13 cellular contexts compared by ENCODE assay signal in genomic region chr19:42202290-42202867, GRCh38. TPM values are rescaled to one million over a fixed set of nuclear protein-coding genes. Genes with fewer than 3 reads are reported as not detected.
DNase-seq lines count a peak whose midpoint lies in the region; ATAC-seq, FAIRE-seq and TF ChIP-seq lines count a peak whose summit lies in the region.
"Had no signal": no experiment of that assay in that cellular context is flagged by ENCODE, and none has a peak within 500 bp of the region (broad histone marks: within the 10 kb centered on the region; RNA-seq: fewer than 3 reads in every experiment).

No MANE protein-coding gene starts in this region.

- H3K4me1 ChIP-seq in liver (ENCODE audit: control insufficient read depth in 4 of 4, insufficient read depth in 4 of 4, low read length in 3 of 4) (peaks cover 0 to 10% (median 0%) of the 10 kb centered on the region in 4 donors), HepG2 (ENCODE audit: insufficient read depth, low read length) (no peaks in the 10 kb centered on the region)
- H3K4me1 ChIP-seq: prostate gland had no signal

- H3K9ac ChIP-seq in liver (ENCODE audit: low read depth in 1 of 2, low read length in 2 of 2) (no peak overlapping the region), HepG2 (ENCODE audit: insufficient read depth, low read depth, low read length) (no peak overlapping the region)

- peaks cover 100% of the 10 kb centered on the region for H3K36me3 Mint-ChIP-seq in activated T-helper 17 cell treated with anti-CD3 and anti-CD28 coated beads, Interleukin-2, amount 50 U/mL, for 72 hours (ENCODE audit: low read depth)
- peaks cover 13 to 31% of the 10 kb centered on the region in 2 donors for H3K36me3 Mint-ChIP-seq in naive B cell

- H3K4me3 ChIP-seq in liver (ENCODE audit: low read depth in 1 of 3, low read length in 3 of 3) (no peak overlapping the region), HepG2 (replicated peaks in 1 of 3; ENCODE audit: insufficient read depth in 1 of 3, low read depth in 2 of 3, low read length in 3 of 3) (no peak overlapping the region)
- H3K4me3 ChIP-seq: prostate gland had no signal

- peaks cover 13% of the 10 kb centered on the region for H3K79me2 ChIP-seq in HepG2 (ENCODE audit: insufficient read depth, low read length)

- 78% methylated on average over 4 of the region's 4 CpGs for WGBS in liver
- WGBS in HepG2 (ENCODE audit: low lambda C conversion rate) = 95% methylated on average over 4 of the region's 4 CpGs

- H3K4me1 Mint-ChIP-seq in activated T-helper 17 cell treated with anti-CD3 and anti-CD28 coated beads, Interleukin-2, amount 50 U/mL, for 72 hours = peaks cover 55% of the 10 kb centered on the region
- H3K4me1 Mint-ChIP-seq in naive B cell = peaks cover 69 to 82% (median 81%) of the 10 kb centered on the region in 3 donors

- TF ChIP-seq POLR2A in HepG2 (IDR thresholded peaks at IDR 0.05; ENCODE audit: insufficient read depth in 1 of 2, low read depth in 2 of 2, low read length in 2 of 2) = no peak

- DNase-seq in HepG2 (ENCODE audit: low spot score) = no peak
- no peak for DNase-seq in naive B cell
- DNase-seq in NCI-H2227 (lab: John Stamatoyannopoulos, UW; ENCODE audit: unreplicated experiment) = no peak
- no peak for DNase-seq in epidermal melanocyte (ENCODE audit: insufficient read length, low spot score)
- DNase-seq in retina = no peak
- no peak for DNase-seq in NCI-H2171 (lab: John Stamatoyannopoulos, UW)
- DNase-seq: cortex of kidney, foreskin melanocyte, PC-3 had no signal

- CTCF ChIA-PET in HepG2 (lab: Yijun Ruan, JAX; ENCODE audit: low intra/inter-chr PET ratio, low total read pairs) = no interaction called here

- in situ Hi-C loops in HepG2 (cut with HindIII; ENCODE audit: extremely low pct_ligation_motif_present, low pct_unique_long_range_greater_than_20kb) = no loop called here

- no peak for FAIRE-seq in HepG2 (lab: Jason Lieb, UNC)

- no TSS peak for BruUV-seq in HepG2 (replicated peaks; lab: Mats Ljungman, UMichigan)

- H3K27ac Mint-ChIP-seq in activated T-helper 17 cell treated with anti-CD3 and anti-CD28 coated beads, Interleukin-2, amount 50 U/mL, for 72 hours = peak overlapping the region; percentile 85
- H3K27ac Mint-ChIP-seq in naive B cell = peak overlapping the region; percentile 92 to 100 (median 98)

- H3K27ac ChIP-seq in liver (ENCODE audit: low read depth in 1 of 2, low read length in 2 of 2) (peak overlapping the region; percentile 22 to 58), HepG2 (ENCODE audit: extremely low read length, insufficient read depth, low read length) (no peak overlapping the region)
- H3K27ac ChIP-seq: C4-2B, prostate gland had no signal

- POLR2A ChIA-PET in HepG2 (lab: Yijun Ruan, JAX) = no interaction called here

- H4K20me1 ChIP-seq in HepG2 (ENCODE audit: insufficient read depth, low read length) = peaks cover 23% of the 10 kb centered on the region; the same call in 1 of the 2 replicates

- TF ChIP-seq CTCF in liver (IDR thresholded peaks at IDR 0.05; ENCODE audit: low read depth, low read length, missing input control) (no peak), HepG2 (CRISPR knock-in tag; IDR thresholded peaks at IDR 0.05) (no peak)

- H3K9me3 Mint-ChIP-seq in activated T-helper 17 cell treated with anti-CD3 and anti-CD28 coated beads, Interleukin-2, amount 50 U/mL, for 72 hours = no peaks in the 10 kb centered on the region
- H3K9me3 Mint-ChIP-seq in naive B cell = no peaks in the 10 kb centered on the region

- H3K9me3 ChIP-seq in liver (ENCODE audit: control insufficient read depth in 4 of 4, low read length in 3 of 4) (no peaks in the 10 kb centered on the region), HepG2 (ENCODE audit: low read length) (no peaks in the 10 kb centered on the region)
- H3K9me3 ChIP-seq: prostate gland had no signal

- intact Hi-C loops in HepG2 (cut with micrococcal nuclease; ENCODE audit: unreplicated experiment) = no loop called here

- H3K4me2 ChIP-seq in HepG2 (ENCODE audit: low read depth, low read length) = no peak overlapping the region

- H2AFZ ChIP-seq in HepG2 (ENCODE audit: low read length) = no peak overlapping the region

- H3K27me3 ChIP-seq in liver (ENCODE audit: control insufficient read depth in 4 of 4, insufficient read depth in 4 of 4, low read length in 3 of 4) = no peaks in the 10 kb centered on the region
- no peaks in the 10 kb centered on the region; a peak in 1 of 5 replicates for H3K27me3 ChIP-seq in HepG2 (ENCODE audit: control insufficient read depth in 1 of 2, insufficient read depth in 2 of 2, low read length in 2 of 2)

- H3K27me3 Mint-ChIP-seq in activated T-helper 17 cell treated with anti-CD3 and anti-CD28 coated beads, Interleukin-2, amount 50 U/mL, for 72 hours = no peaks in the 10 kb centered on the region
- no peaks in the 10 kb centered on the region for H3K27me3 Mint-ChIP-seq in naive B cell

- H3K4me3 Mint-ChIP-seq in activated T-helper 17 cell treated with anti-CD3 and anti-CD28 coated beads, Interleukin-2, amount 50 U/mL, for 72 hours = peak overlapping the region; percentile 75
- H3K4me3 Mint-ChIP-seq in naive B cell = peak overlapping the region; percentile 64 to 92 (median 87)

- ATAC-seq in HepG2 (no peak), naive B cell (ENCODE audit: low read depth in 2 of 2) (no peak)
- no peak for ATAC-seq in activated T-helper 17 cell treated with anti-CD3 and anti-CD28 coated beads, Interleukin-2, amount 50 U/mL, for 72 hours (replicated peaks)
- ATAC-seq: PC-3 had no signal

- TF ChIP-seq EP300 in HepG2 (IDR thresholded peaks at IDR 0.05; ENCODE audit: low read depth in 2 of 2, low read length in 2 of 2) = no peak
- no peak for TF ChIP-seq EP300 in HepG2 (CRISPR knock-in tag; IDR thresholded peaks at IDR 0.05; ENCODE audit: borderline replicate concordance)

- TF ChIP-seq RAD21 in liver (IDR thresholded peaks at IDR 0.05) (no peak), HepG2 (CRISPR knock-in tag; IDR thresholded peaks at IDR 0.05) (no peak)

- H3K36me3 ChIP-seq in liver (ENCODE audit: control insufficient read depth in 4 of 4, insufficient read depth in 3 of 4, low read depth in 1 of 4, low read length in 3 of 4) = peaks cover 15 to 63% (median 50%) of the 10 kb centered on the region in 4 donors
- H3K36me3 ChIP-seq in HepG2 (replicated peaks in 1 of 2; ENCODE audit: control insufficient read depth in 1 of 2, insufficient read depth in 2 of 2, low read length in 2 of 2) = peaks cover 43 to 79% of the 10 kb centered on the region in 2 experiments

RNA-seq across cellular contexts. Expression of gene DEDD2, which starts 15.1 kb away (rescaled TPM):
- total RNA-seq in liver = 10 to 100 TPM; 18.7 to 47.1 TPM
- 10 to 100 TPM in 1 of 2 donors, 1 to 10 TPM in 1; 9.6 to 14.0 TPM for polyA plus RNA-seq in liver
- 14.7 and 19.2 TPM in 2 replicates for total RNA-seq in HepG2 (2016; rRNA removed; fragmentation: Illumina TruSeq; extraction: Trizol)
- total RNA-seq in HepG2 (2016; cell fraction: cytosol; rRNA removed; fragmentation: Illumina TruSeq; extraction: Trizol; ENCODE audit: low read depth) = 9.6 and 10.0 TPM in 2 replicates
- 16.1 and 18.5 TPM in 2 replicates for total RNA-seq in HepG2 (2016; cell fraction: insoluble cytoplasmic fraction; rRNA removed; fragmentation: Illumina TruSeq; extraction: Trizol)
- total RNA-seq in HepG2 (2016; cell fraction: membrane; rRNA removed; fragmentation: Illumina TruSeq; extraction: Trizol) = 27.2 and 29.6 TPM in 2 replicates
- 6.8 and 8.3 TPM in 2 replicates for total RNA-seq in HepG2 (2016; cell fraction: nucleus; rRNA removed; fragmentation: Illumina TruSeq; extraction: Trizol)
- 24.7 and 26.1 TPM in 2 replicates for polyA plus RNA-seq in HepG2 (2011; rRNA removed)
- 25.5 and 32.8 TPM in 2 replicates for polyA plus RNA-seq in HepG2 (2011; cell fraction: cytosol; rRNA removed)
- polyA plus RNA-seq in HepG2 (2011; cell fraction: nucleus; rRNA removed) = 26.7 and 26.8 TPM in 2 replicates
- polyA plus RNA-seq in HepG2 (2012) = 11.1 and 19.5 TPM in 2 replicates
- 10.7 and 11.1 TPM in 2 replicates for polyA plus RNA-seq in HepG2 (2016; cell fraction: cytosol; fragmentation: Illumina TruSeq; extraction: Trizol; ENCODE audit: low read depth)
- 19.2 and 19.5 TPM in 2 replicates for polyA plus RNA-seq in HepG2 (2016; cell fraction: insoluble cytoplasmic fraction; fragmentation: Illumina TruSeq; extraction: Trizol; ENCODE audit: low read depth)
- polyA plus RNA-seq in HepG2 (2016; cell fraction: membrane; fragmentation: Illumina TruSeq; extraction: Trizol; ENCODE audit: low read depth) = 23.2 and 25.7 TPM in 2 replicates
- 16.9 and 21.4 TPM in 2 replicates for polyA plus RNA-seq in HepG2 (2016; cell fraction: nucleus; fragmentation: Illumina TruSeq; extraction: Trizol; ENCODE audit: insufficient read depth, low read depth)
- polyA minus RNA-seq in HepG2 (2011; rRNA and poly(A)+ RNA removed; ENCODE audit: low replicate concordance) = 15.6 and 26.0 TPM in 2 replicates
- 6.8 and 8.3 TPM in 2 replicates for polyA minus RNA-seq in HepG2 (2011; cell fraction: cytosol; rRNA and poly(A)+ RNA removed)
- 5.0 and 7.2 TPM in 2 replicates for polyA minus RNA-seq in HepG2 (2011; cell fraction: nucleus; rRNA and poly(A)+ RNA removed)
- 10 to 100 TPM; 37.4 to 45.7 TPM for total RNA-seq in activated T-helper 17 cell treated with anti-CD3 and anti-CD28 coated beads, Interleukin-2, amount 50 U/mL, for 72 hours
- polyA plus RNA-seq in naive B cell (ENCODE audit: low read depth in 6 of 6) = 100 to 1,000 TPM; 127 to 150 (median 140) TPM

RNA-seq across cellular contexts. Expression of gene ZNF526, which starts 17.7 kb away (rescaled TPM):
- total RNA-seq in liver = 1 to 10 TPM; 4.9 to 8.8 TPM
- polyA plus RNA-seq in liver = 1 to 10 TPM; 1.7 to 2.6 TPM
- total RNA-seq in HepG2 (2016; rRNA removed; fragmentation: Illumina TruSeq; extraction: Trizol) = 8.4 and 8.5 TPM in 2 replicates
- 3.2 and 4.1 TPM in 2 replicates for total RNA-seq in HepG2 (2016; cell fraction: cytosol; rRNA removed; fragmentation: Illumina TruSeq; extraction: Trizol; ENCODE audit: low read depth)
- 7.8 and 8.2 TPM in 2 replicates for total RNA-seq in HepG2 (2016; cell fraction: insoluble cytoplasmic fraction; rRNA removed; fragmentation: Illumina TruSeq; extraction: Trizol)
- 7.8 and 8.0 TPM in 2 replicates for total RNA-seq in HepG2 (2016; cell fraction: membrane; rRNA removed; fragmentation: Illumina TruSeq; extraction: Trizol)
- total RNA-seq in HepG2 (2016; cell fraction: nucleus; rRNA removed; fragmentation: Illumina TruSeq; extraction: Trizol) = 5.4 and 6.6 TPM in 2 replicates
- polyA plus RNA-seq in HepG2 (2011; rRNA removed) = 3.3 and 4.3 TPM in 2 replicates
- 1.6 and 1.7 TPM in 2 replicates for polyA plus RNA-seq in HepG2 (2011; cell fraction: cytosol; rRNA removed)
- polyA plus RNA-seq in HepG2 (2011; cell fraction: nucleus; rRNA removed) = 6.8 and 7.0 TPM in 2 replicates
- 4.9 and 5.8 TPM in 2 replicates for polyA plus RNA-seq in HepG2 (2012)
- 0.61 and 0.84 TPM in 2 replicates for polyA plus RNA-seq in HepG2 (2016; cell fraction: cytosol; fragmentation: Illumina TruSeq; extraction: Trizol; ENCODE audit: low read depth)
- 3.0 and 6.6 TPM in 2 replicates for polyA plus RNA-seq in HepG2 (2016; cell fraction: insoluble cytoplasmic fraction; fragmentation: Illumina TruSeq; extraction: Trizol; ENCODE audit: low read depth)
- 1.2 and 1.8 TPM in 2 replicates for polyA plus RNA-seq in HepG2 (2016; cell fraction: membrane; fragmentation: Illumina TruSeq; extraction: Trizol; ENCODE audit: low read depth)
- 4.9 and 6.7 TPM in 2 replicates for polyA plus RNA-seq in HepG2 (2016; cell fraction: nucleus; fragmentation: Illumina TruSeq; extraction: Trizol; ENCODE audit: insufficient read depth, low read depth)
- polyA minus RNA-seq in HepG2 (2011; rRNA and poly(A)+ RNA removed; ENCODE audit: low replicate concordance) = 12.7 and 19.4 TPM in 2 replicates
- 2.9 and 4.0 TPM in 2 replicates for polyA minus RNA-seq in HepG2 (2011; cell fraction: cytosol; rRNA and poly(A)+ RNA removed)
- polyA minus RNA-seq in HepG2 (2011; cell fraction: nucleus; rRNA and poly(A)+ RNA removed) = 8.8 and 9.3 TPM in 2 replicates
- 10 to 100 TPM; 17.2 to 18.0 TPM for total RNA-seq in activated T-helper 17 cell treated with anti-CD3 and anti-CD28 coated beads, Interleukin-2, amount 50 U/mL, for 72 hours
- polyA plus RNA-seq in naive B cell (ENCODE audit: low read depth in 6 of 6) = 1 to 10 TPM in 5 of 6 donors, not detected in 1; 4.0 to 8.6 (median 5.1) TPM

RNA-seq across cellular contexts. Expression of gene GSK3A, which starts 40.0 kb away (rescaled TPM):
- 10 to 100 TPM; 12.5 to 13.5 TPM for total RNA-seq in liver
- polyA plus RNA-seq in liver = 10 to 100 TPM in 1 of 2 donors, 1 to 10 TPM in 1; 5.9 to 23.1 TPM
- 14.8 and 16.9 TPM in 2 replicates for total RNA-seq in HepG2 (2016; rRNA removed; fragmentation: Illumina TruSeq; extraction: Trizol)
- total RNA-seq in HepG2 (2016; cell fraction: cytosol; rRNA removed; fragmentation: Illumina TruSeq; extraction: Trizol; ENCODE audit: low read depth) = 16.1 and 22.9 TPM in 2 replicates
- total RNA-seq in HepG2 (2016; cell fraction: insoluble cytoplasmic fraction; rRNA removed; fragmentation: Illumina TruSeq; extraction: Trizol) = 11.4 and 17.4 TPM in 2 replicates
- 31.4 and 34.4 TPM in 2 replicates for total RNA-seq in HepG2 (2016; cell fraction: membrane; rRNA removed; fragmentation: Illumina TruSeq; extraction: Trizol)
- total RNA-seq in HepG2 (2016; cell fraction: nucleus; rRNA removed; fragmentation: Illumina TruSeq; extraction: Trizol) = 9.7 and 11.2 TPM in 2 replicates
- polyA plus RNA-seq in HepG2 (2011; rRNA removed) = 52.5 and 56.5 TPM in 2 replicates
- 33.8 and 36.7 TPM in 2 replicates for polyA plus RNA-seq in HepG2 (2011; cell fraction: cytosol; rRNA removed)
- 33.5 and 34.5 TPM in 2 replicates for polyA plus RNA-seq in HepG2 (2011; cell fraction: nucleus; rRNA removed)
- polyA plus RNA-seq in HepG2 (2012) = 25.2 and 25.7 TPM in 2 replicates
- 41.6 and 46.1 TPM in 2 replicates for polyA plus RNA-seq in HepG2 (2016; cell fraction: cytosol; fragmentation: Illumina TruSeq; extraction: Trizol; ENCODE audit: low read depth)
- 45.9 and 55.0 TPM in 2 replicates for polyA plus RNA-seq in HepG2 (2016; cell fraction: insoluble cytoplasmic fraction; fragmentation: Illumina TruSeq; extraction: Trizol; ENCODE audit: low read depth)
- 67.9 and 73.5 TPM in 2 replicates for polyA plus RNA-seq in HepG2 (2016; cell fraction: membrane; fragmentation: Illumina TruSeq; extraction: Trizol; ENCODE audit: low read depth)
- polyA plus RNA-seq in HepG2 (2016; cell fraction: nucleus; fragmentation: Illumina TruSeq; extraction: Trizol; ENCODE audit: insufficient read depth, low read depth) = 44.2 and 47.7 TPM in 2 replicates
- 34.3 and 51.6 TPM in 2 replicates for polyA minus RNA-seq in HepG2 (2011; rRNA and poly(A)+ RNA removed; ENCODE audit: low replicate concordance)
- 9.1 and 14.1 TPM in 2 replicates for polyA minus RNA-seq in HepG2 (2011; cell fraction: cytosol; rRNA and poly(A)+ RNA removed)
- polyA minus RNA-seq in HepG2 (2011; cell fraction: nucleus; rRNA and poly(A)+ RNA removed) = 5.2 and 6.8 TPM in 2 replicates
- total RNA-seq in activated T-helper 17 cell treated with anti-CD3 and anti-CD28 coated beads, Interleukin-2, amount 50 U/mL, for 72 hours = 10 to 100 TPM; 30.3 to 47.2 TPM
- 10 to 100 TPM; 11.7 to 30.9 (median 18.3) TPM for polyA plus RNA-seq in naive B cell (ENCODE audit: low read depth in 6 of 6)

RNA-seq across cellular contexts. Expression of gene ERF, which starts 52.5 kb away (rescaled TPM):
- total RNA-seq in liver = 10 to 100 TPM in 1 of 2 donors, 1 to 10 TPM in 1; 8.7 to 17.1 TPM
- 10 to 100 TPM; 10.4 to 21.0 TPM for polyA plus RNA-seq in liver
- total RNA-seq in HepG2 (2016; rRNA removed; fragmentation: Illumina TruSeq; extraction: Trizol) = 43.2 and 67.1 TPM in 2 replicates
- total RNA-seq in HepG2 (2016; cell fraction: cytosol; rRNA removed; fragmentation: Illumina TruSeq; extraction: Trizol; ENCODE audit: low read depth) = 54.9 and 66.8 TPM in 2 replicates
- 35.3 and 68.2 TPM in 2 replicates for total RNA-seq in HepG2 (2016; cell fraction: insoluble cytoplasmic fraction; rRNA removed; fragmentation: Illumina TruSeq; extraction: Trizol)
- total RNA-seq in HepG2 (2016; cell fraction: membrane; rRNA removed; fragmentation: Illumina TruSeq; extraction: Trizol) = 104 and 115 TPM in 2 replicates
- 31.2 and 38.3 TPM in 2 replicates for total RNA-seq in HepG2 (2016; cell fraction: nucleus; rRNA removed; fragmentation: Illumina TruSeq; extraction: Trizol)
- polyA plus RNA-seq in HepG2 (2011; rRNA removed) = 62.5 and 69.9 TPM in 2 replicates
- polyA plus RNA-seq in HepG2 (2011; cell fraction: cytosol; rRNA removed) = 36.9 and 45.9 TPM in 2 replicates
- polyA plus RNA-seq in HepG2 (2011; cell fraction: nucleus; rRNA removed) = 109 and 170 TPM in 2 replicates
- 38.4 and 44.3 TPM in 2 replicates for polyA plus RNA-seq in HepG2 (2012)
- polyA plus RNA-seq in HepG2 (2016; cell fraction: cytosol; fragmentation: Illumina TruSeq; extraction: Trizol; ENCODE audit: low read depth) = 30.4 TPM in 2 replicates
- polyA plus RNA-seq in HepG2 (2016; cell fraction: insoluble cytoplasmic fraction; fragmentation: Illumina TruSeq; extraction: Trizol; ENCODE audit: low read depth) = 56.4 and 79.4 TPM in 2 replicates
- 55.2 and 69.1 TPM in 2 replicates for polyA plus RNA-seq in HepG2 (2016; cell fraction: membrane; fragmentation: Illumina TruSeq; extraction: Trizol; ENCODE audit: low read depth)
- 77.4 and 89.7 TPM in 2 replicates for polyA plus RNA-seq in HepG2 (2016; cell fraction: nucleus; fragmentation: Illumina TruSeq; extraction: Trizol; ENCODE audit: insufficient read depth, low read depth)
- polyA minus RNA-seq in HepG2 (2011; rRNA and poly(A)+ RNA removed; ENCODE audit: low replicate concordance) = 39.2 and 85.5 TPM in 2 replicates
- polyA minus RNA-seq in HepG2 (2011; cell fraction: cytosol; rRNA and poly(A)+ RNA removed) = 38.3 and 50.2 TPM in 2 replicates
- polyA minus RNA-seq in HepG2 (2011; cell fraction: nucleus; rRNA and poly(A)+ RNA removed) = 40.9 and 56.5 TPM in 2 replicates
- total RNA-seq in activated T-helper 17 cell treated with anti-CD3 and anti-CD28 coated beads, Interleukin-2, amount 50 U/mL, for 72 hours = 10 to 100 TPM; 44.8 to 49.7 TPM
- polyA plus RNA-seq in naive B cell (ENCODE audit: low read depth in 6 of 6) = 1 to 10 TPM in 5 of 6 donors, under 1 TPM in 1; 0.68 to 8.2 (median 3.8) TPM
